Comparison of ENCODE assay signal across 11 cellular contexts in the genomic region with DNA sequence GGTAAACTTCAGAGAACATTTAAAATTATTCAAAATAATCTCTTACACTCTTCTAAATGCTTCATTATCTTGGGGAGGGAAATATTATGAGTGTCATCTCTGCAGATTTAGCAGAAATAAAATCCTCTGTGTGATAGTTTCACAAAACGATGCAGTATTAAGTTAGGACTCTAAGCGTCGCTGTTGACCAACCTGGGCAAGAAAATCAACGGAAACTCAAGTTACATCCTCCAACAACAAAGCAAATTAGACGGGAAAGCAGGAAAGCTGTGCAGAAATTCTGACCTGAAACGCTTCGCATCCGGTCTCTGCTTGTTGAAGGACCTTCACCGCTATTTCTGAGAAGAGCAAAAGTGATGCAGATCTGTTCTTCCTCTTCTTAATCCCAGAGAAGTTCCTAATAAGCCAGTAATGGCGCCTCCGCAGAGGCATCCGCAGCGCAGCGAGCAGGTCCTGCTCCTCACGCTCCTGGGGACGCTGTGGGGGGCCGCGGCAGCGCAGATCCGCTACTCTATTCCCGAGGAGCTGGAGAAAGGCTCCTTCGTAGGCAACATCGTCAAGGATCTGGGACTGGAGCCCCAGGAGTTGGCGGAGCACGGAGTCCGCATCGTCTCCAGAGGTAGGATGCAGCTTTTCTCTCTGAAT. TPM values are rescaled to one million over a fixed set of nuclear protein-coding genes. Genes with fewer than 3 reads are reported as not detected.
DNase-seq lines count a peak whose midpoint lies in the region; ATAC-seq and TF ChIP-seq lines count a peak whose summit lies in the region.
"Had no signal": no experiment of that assay in that cellular context is flagged by ENCODE, and none has a peak within 500 bp of the region (broad histone marks: within the 10 kb centered on the region; RNA-seq: fewer than 3 reads in every experiment).

A gene (plus strand): TSS at position 219 of the 645 bp plus-strand sequence. CDS start 193 bp downstream, at position 412.

- no peak within 1 kb of the TSS for H2AFZ ChIP-seq in PC-3 (ENCODE audit: low read length)

- 15% methylated on average over 27 of the region's 27 CpGs for WGBS in right cardiac atrium
- 12 to 13% methylated on average over 12 to 27 of the region's 27 CpGs for WGBS in thyroid gland, 2 donors

- H3K4me2 ChIP-seq in PC-3 (ENCODE audit: low read length): no peak within 1 kb of the TSS

- H3K4me3 ChIP-seq in right cardiac atrium (ENCODE audit: low read length) (peak within 1 kb of the TSS; percentile 1), thyroid gland (replicated peaks in 1 of 3) (no peak within 1 kb of the TSS), PC-3 (ENCODE audit: low read length) (no peak within 1 kb of the TSS)

- H3K9ac ChIP-seq in PC-3 (ENCODE audit: low read length): no peak within 1 kb of the TSS

- H3K4me1 ChIP-seq in right cardiac atrium (ENCODE audit: control insufficient read depth, insufficient read depth, low read length): no peaks in the 10 kb centered on the region
- H3K4me1 ChIP-seq in thyroid gland: no peaks in the 10 kb centered on the region
- H3K4me1 ChIP-seq in PC-3 (ENCODE audit: insufficient read depth, low read length): no peaks in the 10 kb centered on the region

- ATAC-seq in activated T-cell treated with anti-CD3 and anti-CD28 coated beads, Interleukin-2, amount 50 U/mL, for 4 hours: no peak
- ATAC-seq in activated B cell treated with CpG ODN at 0.5 μM for 24 hours (ENCODE audit: low read depth) (no peak), right cardiac atrium (no peak), GM21381 (IDR thresholded peaks at IDR 0.05; ENCODE audit: unreplicated experiment) (no peak), PC-3 (no peak)

- peaks cover 27% of the 10 kb centered on the region for H3K9me3 Mint-ChIP-seq in activated T-cell treated with anti-CD3 and anti-CD28 coated beads, Interleukin-2, amount 50 U/mL, for 4 hours
- peaks cover 22% of the 10 kb centered on the region for H3K9me3 Mint-ChIP-seq in activated B cell treated with CpG ODN at 0.5 μM for 24 hours

- H3K4me3 Mint-ChIP-seq in activated T-cell treated with anti-CD3 and anti-CD28 coated beads, Interleukin-2, amount 50 U/mL, for 4 hours: peak within 1 kb of the TSS; percentile 19
- H3K4me3 Mint-ChIP-seq in activated B cell treated with CpG ODN at 0.5 μM for 24 hours: peak within 1 kb of the TSS; percentile 12
- H3K4me3 Mint-ChIP-seq: type B pancreatic cell had no signal

- BruUV-seq in PC-3 (replicated peaks; lab: Mats Ljungman, UMichigan): no TSS peak

- TF ChIP-seq POLR2A in thyroid gland (IDR thresholded peaks at IDR 0.05): no peak

- H3K27me3 Mint-ChIP-seq in activated T-cell treated with anti-CD3 and anti-CD28 coated beads, Interleukin-2, amount 50 U/mL, for 4 hours (ENCODE audit: low read depth): peaks cover 80% of the 10 kb centered on the region
- H3K27me3 Mint-ChIP-seq in activated B cell treated with CpG ODN at 0.5 μM for 24 hours: peaks cover 37% of the 10 kb centered on the region
- H3K27me3 Mint-ChIP-seq: type B pancreatic cell had no signal

- no peak for DNase-seq in activated T-cell treated with anti-CD3 and anti-CD28 coated beads, Interleukin-2, amount 50 U/mL, for 4 hours
- no peak for DNase-seq in activated T-cell treated with anti-CD3 and anti-CD28 coated beads for 4 hours
- no peak for DNase-seq in activated B cell treated with CpG ODN at 0.5 μM for 24 hours
- DNase-seq in right cardiac atrium: no peak
- DNase-seq in thyroid gland: no peak
- no peak for DNase-seq in NCI-H2227 treated with DMSO at 0.1 percent for 48 hours (lab: John Stamatoyannopoulos, UW)
- DNase-seq in PC-3: no peak
- DNase-seq: activated gamma-delta T cell, NCI-H2171 treated with DMSO at 0.1 percent for 48 hours had no signal

- H3K9me3 ChIP-seq in right cardiac atrium (ENCODE audit: control insufficient read depth, low read length) (peaks cover 12% of the 10 kb centered on the region), thyroid gland (no peaks in the 10 kb centered on the region), PC-3 (ENCODE audit: low read length) (no peaks in the 10 kb centered on the region)

- H3K27ac Mint-ChIP-seq in activated B cell treated with CpG ODN at 0.5 μM for 24 hours: no peak within 1 kb of the TSS
- H3K27ac Mint-ChIP-seq: type B pancreatic cell had no signal

- no peak for TF ChIP-seq CTCF in activated B cell treated with CpG ODN at 0.5 μM for 24 hours (IDR thresholded peaks at IDR 0.05)
- TF ChIP-seq CTCF in thyroid gland (IDR thresholded peaks at IDR 0.05): peak in 5 of 6 experiments; percentile 10 to 39 (median 15)
- no peak for TF ChIP-seq CTCF in PC-3 (conservative IDR thresholded peaks at IDR 0.05; ENCODE audit: low read depth, low read length)

- CTCF ChIA-PET in activated B cell treated with CpG ODN at 0.5 μM for 24 hours (lab: Charles Lee) (interaction anchor here (1.3 kb wide), 1 partner anchor 24 kb away, joined by 3 read pairs; a partner anchor contains a TSS), PC-3 (lab: Charles Lee) (no interaction called here)

- peaks cover 2% of the 10 kb centered on the region for H3K4me1 Mint-ChIP-seq in activated T-cell treated with anti-CD3 and anti-CD28 coated beads, Interleukin-2, amount 50 U/mL, for 4 hours (ENCODE audit: low read depth)
- H3K4me1 Mint-ChIP-seq in activated B cell treated with CpG ODN at 0.5 μM for 24 hours: peaks cover 7% of the 10 kb centered on the region

- no peaks in the 10 kb centered on the region for H3K9me2 ChIP-seq in PC-3 (replicated peaks; ENCODE audit: low read length)

- no peaks in the 10 kb centered on the region for H3F3A ChIP-seq in PC-3 (ENCODE audit: low read length, unreplicated experiment)

- peaks cover 2% of the 10 kb centered on the region for H3K36me3 Mint-ChIP-seq in activated T-cell treated with anti-CD3 and anti-CD28 coated beads, Interleukin-2, amount 50 U/mL, for 4 hours (ENCODE audit: insufficient read depth)
- H3K36me3 Mint-ChIP-seq in activated B cell treated with CpG ODN at 0.5 μM for 24 hours (ENCODE audit: low read depth): no peaks in the 10 kb centered on the region

- no peaks in the 10 kb centered on the region for H3K36me3 ChIP-seq in thyroid gland
- H3K36me3 ChIP-seq in PC-3 (ENCODE audit: low read depth, low read length): no peaks in the 10 kb centered on the region

- H3K27ac ChIP-seq in right cardiac atrium (ENCODE audit: low read length): no peak within 1 kb of the TSS
- no peak within 1 kb of the TSS for H3K27ac ChIP-seq in thyroid gland
- H3K27ac ChIP-seq in PC-3 (ENCODE audit: low read length): no peak within 1 kb of the TSS

- no peaks in the 10 kb centered on the region for H4K20me1 ChIP-seq in PC-3 (ENCODE audit: low read length)

- H3K27me3 ChIP-seq in right cardiac atrium (ENCODE audit: control insufficient read depth, insufficient read depth) (no peaks in the 10 kb centered on the region), thyroid gland (no peaks in the 10 kb centered on the region), PC-3 (ENCODE audit: low read length) (no peaks in the 10 kb centered on the region)

- no peaks in the 10 kb centered on the region for H3K79me2 ChIP-seq in PC-3 (ENCODE audit: low read length)

- intact Hi-C loops in activated B cell treated with CpG ODN at 0.5 μM for 24 hours (cut with micrococcal nuclease) (loop anchor here (1.0 to 5.0 kb wide), 2 partner anchors 39 to 185 kb away; a partner anchor contains a TSS), right cardiac atrium (cut with DNase I) (loop anchor here in 1 of 4 donors (10.0 kb wide), 1 partner anchor 51 kb away; a partner anchor contains a TSS), thyroid gland (cut with DNase I) (no loop called here), PC-3 (cut with micrococcal nuclease) (no loop called here)

- POLR2A ChIA-PET in activated B cell treated with CpG ODN at 0.5 μM for 24 hours (lab: Charles Lee): no interaction called here
- POLR2A ChIA-PET in PC-3 (lab: Charles Lee; ENCODE audit: unreplicated experiment): no interaction called here

RNA-seq across cellular contexts. Expression of the gene that starts here (rescaled TPM):
- total RNA-seq in activated T-cell treated with anti-CD3 and anti-CD28 coated beads, Interleukin-2, amount 50 U/mL, for 4 hours: under 1 TPM; 0.13 to 0.27 (median 0.18) TPM
- 1.8 and 2.3 TPM in 2 replicates for total RNA-seq in activated B cell treated with CpG ODN at 0.5 μM for 24 hours
- total RNA-seq in right cardiac atrium: 1 to 10 TPM; 3.7 to 5.3 (median 4.9) TPM
- polyA plus RNA-seq in right cardiac atrium: 2.2 TPM
- total RNA-seq in thyroid gland: 1 to 10 TPM; 5.6 to 7.3 (median 5.8) TPM
- total RNA-seq in PC-3 (2014; rRNA removed): 1.3 and 1.6 TPM in 2 replicates

Comparison
In these comparisons a context has a peak if more than half of its experiments do, and no peak if none do; other contexts are left out.
1. CTCF ChIP-seq: peak in thyroid gland (5 of 6); none in activated B cell treated with CpG ODN at 0.5 μM for 24 hours (single experiment) and PC-3 (single experiment).